In genomic region chr3:46667061-46667621, GRCh38 we compare ENCODE assay signal across 15 cellular contexts. TPM values are rescaled to one million over a fixed set of nuclear protein-coding genes. Genes with fewer than 3 reads are reported as not detected.
DNase-seq lines count a peak whose midpoint lies in the region; ATAC-seq and TF ChIP-seq lines count a peak whose summit lies in the region.
"Had no signal": no experiment of that assay in that cellular context is flagged by ENCODE, and none has a peak within 500 bp of the region (broad histone marks: within the 10 kb centered on the region; RNA-seq: fewer than 3 reads in every experiment).

No MANE protein-coding gene starts in this region.

- no peaks in the 10 kb centered on the region for H3K79me2 ChIP-seq in GM23338 (replicated peaks; ENCODE audit: insufficient read depth)
- H3K79me2 ChIP-seq in neural progenitor cell (ENCODE audit: low read depth) = no peaks in the 10 kb centered on the region

- no peaks in the 10 kb centered on the region for H3K36me3 Mint-ChIP-seq in activated T-cell treated with anti-CD3 and anti-CD28 coated beads, Interleukin-2, amount 50 U/mL, for 72 hours (ENCODE audit: insufficient read depth in 2 of 2)
- H3K36me3 Mint-ChIP-seq in natural killer cell (no peaks in the 10 kb centered on the region), GM23338 (ENCODE audit: low read depth) (no peaks in the 10 kb centered on the region), neural progenitor cell (no peaks in the 10 kb centered on the region)
- H3K36me3 Mint-ChIP-seq: activated naive CD8-positive, alpha-beta T cell treated with anti-CD3 and anti-CD28 coated beads, Interleukin-2, amount 10 ng/mL, durations not matched to agents 7 days and 5 days had no signal

- H3K27ac Mint-ChIP-seq in activated T-cell treated with anti-CD3 and anti-CD28 coated beads, Interleukin-2, amount 50 U/mL, for 72 hours = no peak overlapping the region
- peak overlapping the region in 1 of 2 donors; percentile 4 for H3K27ac Mint-ChIP-seq in natural killer cell
- no peak overlapping the region for H3K27ac Mint-ChIP-seq in GM23338
- H3K27ac Mint-ChIP-seq in neural progenitor cell = no peak overlapping the region
- H3K27ac Mint-ChIP-seq: activated naive CD8-positive, alpha-beta T cell treated with anti-CD3 and anti-CD28 coated beads, Interleukin-2, amount 10 ng/mL, durations not matched to agents 7 days and 5 days had no signal

- no peaks in the 10 kb centered on the region for H3K9me3 ChIP-seq in neural progenitor cell (ENCODE audit: low read depth)
- H3K9me3 ChIP-seq: uterus had no signal

- H2AFZ ChIP-seq in GM23338 (no peak overlapping the region), neural progenitor cell (replicated peaks) (no peak overlapping the region)

- 0 out of 2 replicates have a peak, but pooled peaks cover 4% of the 10 kb centered on the region for H3F3A ChIP-seq in GM23338 (replicated peaks; ENCODE audit: low read depth)
- H3F3A ChIP-seq in neural progenitor cell (ENCODE audit: low read depth) = no peaks in the 10 kb centered on the region

- no peaks in the 10 kb centered on the region for H3K4me1 Mint-ChIP-seq in activated T-cell treated with anti-CD3 and anti-CD28 coated beads, Interleukin-2, amount 50 U/mL, for 72 hours (ENCODE audit: low read depth)
- no peaks in the 10 kb centered on the region for H3K4me1 Mint-ChIP-seq in natural killer cell
- peaks cover 17% of the 10 kb centered on the region for H3K4me1 Mint-ChIP-seq in GM23338
- peaks cover 17% of the 10 kb centered on the region for H3K4me1 Mint-ChIP-seq in neural progenitor cell
- H3K4me1 Mint-ChIP-seq: activated naive CD8-positive, alpha-beta T cell treated with anti-CD3 and anti-CD28 coated beads, Interleukin-2, amount 10 ng/mL, durations not matched to agents 7 days and 5 days had no signal

- no peaks in the 10 kb centered on the region for H3K9me2 ChIP-seq in GM23338 (ENCODE audit: insufficient read depth)

- no peak for ATAC-seq in activated T-cell treated with anti-CD3 and anti-CD28 coated beads, Interleukin-2, amount 50 U/mL, for 72 hours (replicated peaks in 1 of 2)
- ATAC-seq in natural killer cell = no peak
- no peak for ATAC-seq in GM23338
- ATAC-seq: HCT116 had no signal

- TF ChIP-seq CTCF in natural killer cell (IDR thresholded peaks at IDR 0.05) (no peak), GM23338 (conservative IDR thresholded peaks at IDR 0.05; ENCODE audit: low read depth in 2 of 2) (no peak), neural progenitor cell (IDR thresholded peaks at IDR 0.05) (no peak)

- H3K27me3 Mint-ChIP-seq in activated T-cell treated with anti-CD3 and anti-CD28 coated beads, Interleukin-2, amount 50 U/mL, for 72 hours (ENCODE audit: low read depth) = no peaks in the 10 kb centered on the region
- no peaks in the 10 kb centered on the region for H3K27me3 Mint-ChIP-seq in natural killer cell (ENCODE audit: low read depth in 2 of 2)
- H3K27me3 Mint-ChIP-seq in GM23338 (ENCODE audit: insufficient read depth, low read depth, poor library complexity) = peaks cover 21% of the 10 kb centered on the region
- peaks cover 11% of the 10 kb centered on the region for H3K27me3 Mint-ChIP-seq in neural progenitor cell (ENCODE audit: insufficient read depth, low read depth)

- peak; percentile 16 for DNase-seq in activated T-cell treated with anti-CD3 and anti-CD28 coated beads, Interleukin-2, amount 50 U/mL, for 1 hour
- no peak for DNase-seq in activated T-cell treated with anti-CD3 and anti-CD28 coated beads, Interleukin-2, amount 50 U/mL, for 72 hours
- DNase-seq in epidermal melanocyte (ENCODE audit: insufficient read length, low spot score) = peak; percentile 8
- DNase-seq in natural killer cell = peak; percentile 14
- peak; percentile 38 for DNase-seq in ureter (ENCODE audit: low spot score)
- no peak for DNase-seq in KBM-7
- DNase-seq in GM23338 (ENCODE audit: low spot score) = no peak
- no peak for DNase-seq in neural progenitor cell (ENCODE audit: low spot score)
- DNase-seq: activated naive CD8-positive, alpha-beta T cell treated with anti-CD3 and anti-CD28 coated beads, Interleukin-2, amount 10 ng/mL, durations not matched to agents 7 days and 5 days; NCI-H526 treated with DMSO at 0.1 percent for 48 hours; stimulated activated naive CD4-positive, alpha-beta T cell had no signal

- H4K20me1 ChIP-seq in GM23338 (replicated peaks; ENCODE audit: insufficient read depth) (no peaks in the 10 kb centered on the region), neural progenitor cell (ENCODE audit: low read depth) (no peaks in the 10 kb centered on the region)

- H3K4me3 Mint-ChIP-seq in activated T-cell treated with anti-CD3 and anti-CD28 coated beads, Interleukin-2, amount 50 U/mL, for 72 hours = no peak overlapping the region
- no peak overlapping the region for H3K4me3 Mint-ChIP-seq in natural killer cell
- no peak overlapping the region for H3K4me3 Mint-ChIP-seq in GM23338
- no peak overlapping the region for H3K4me3 Mint-ChIP-seq in neural progenitor cell
- H3K4me3 Mint-ChIP-seq: activated naive CD8-positive, alpha-beta T cell treated with anti-CD3 and anti-CD28 coated beads, Interleukin-2, amount 10 ng/mL, durations not matched to agents 7 days and 5 days had no signal

- H3K4me2 ChIP-seq in GM23338 (no peak overlapping the region), neural progenitor cell (no peak overlapping the region)

- H3K27me3 ChIP-seq in GM23338 (ENCODE audit: insufficient read depth) (no peaks in the 10 kb centered on the region), neural progenitor cell (no peaks in the 10 kb centered on the region)
- H3K27me3 ChIP-seq: uterus had no signal

- H3K9ac ChIP-seq in neural progenitor cell = no peak overlapping the region

- in situ Hi-C loops in KBM-7 (cut with MboI; ENCODE audit: low pct_unique_long_range_greater_than_20kb, low sequenced_read_pairs) = no loop called here

- H3K4me3 ChIP-seq in GM23338 (no peak overlapping the region), neural progenitor cell (no peak overlapping the region)
- H3K4me3 ChIP-seq: skin epidermis, uterus had no signal

- peaks cover 11% of the 10 kb centered on the region; the same call in 1 of the 2 replicates for H3K4me1 ChIP-seq in GM23338 (ENCODE audit: insufficient read depth)
- H3K4me1 ChIP-seq in neural progenitor cell = peaks cover 17% of the 10 kb centered on the region
- H3K4me1 ChIP-seq: uterus had no signal

- H3K27ac ChIP-seq in GM23338 (ENCODE audit: low read depth) (no peak overlapping the region), neural progenitor cell (no peak overlapping the region)
- H3K27ac ChIP-seq: skin epidermis, uterus had no signal

- H3K36me3 ChIP-seq in GM23338 (ENCODE audit: insufficient read depth) (no peaks in the 10 kb centered on the region), neural progenitor cell (no peaks in the 10 kb centered on the region)
- H3K36me3 ChIP-seq: uterus had no signal

- intact Hi-C loops in natural killer cell (cut with micrococcal nuclease) = no loop called here

- H3K9me3 Mint-ChIP-seq in activated T-cell treated with anti-CD3 and anti-CD28 coated beads, Interleukin-2, amount 50 U/mL, for 72 hours = no peaks in the 10 kb centered on the region
- no peaks in the 10 kb centered on the region for H3K9me3 Mint-ChIP-seq in natural killer cell
- H3K9me3 Mint-ChIP-seq in GM23338 = no peaks in the 10 kb centered on the region
- H3K9me3 Mint-ChIP-seq in neural progenitor cell = no peaks in the 10 kb centered on the region
- H3K9me3 Mint-ChIP-seq: activated naive CD8-positive, alpha-beta T cell treated with anti-CD3 and anti-CD28 coated beads, Interleukin-2, amount 10 ng/mL, durations not matched to agents 7 days and 5 days had no signal

TF ChIP-seq in GM23338, 12 proteins besides CTCF, POLR2A, EP300 and RAD21 (continues in another document):
- TF ChIP-seq JUNB (IDR thresholded peaks at IDR 0.05; ENCODE audit: unreplicated experiment) = no peak
- TF ChIP-seq, protein P1, sequence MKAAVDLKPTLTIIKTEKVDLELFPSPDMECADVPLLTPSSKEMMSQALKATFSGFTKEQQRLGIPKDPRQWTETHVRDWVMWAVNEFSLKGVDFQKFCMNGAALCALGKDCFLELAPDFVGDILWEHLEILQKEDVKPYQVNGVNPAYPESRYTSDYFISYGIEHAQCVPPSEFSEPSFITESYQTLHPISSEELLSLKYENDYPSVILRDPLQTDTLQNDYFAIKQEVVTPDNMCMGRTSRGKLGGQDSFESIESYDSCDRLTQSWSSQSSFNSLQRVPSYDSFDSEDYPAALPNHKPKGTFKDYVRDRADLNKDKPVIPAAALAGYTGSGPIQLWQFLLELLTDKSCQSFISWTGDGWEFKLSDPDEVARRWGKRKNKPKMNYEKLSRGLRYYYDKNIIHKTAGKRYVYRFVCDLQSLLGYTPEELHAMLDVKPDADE (IDR thresholded peaks at IDR 0.05) = no peak
- no peak for TF ChIP-seq ZNF331 (CRISPR knock-in tag; IDR thresholded peaks at IDR 0.05; ENCODE audit: low read depth)

RNA-seq across cellular contexts. Expression of gene ALS2CL, which starts 26.3 kb away (rescaled TPM):
- 1 to 10 TPM; 1.9 to 3.1 TPM for total RNA-seq in activated T-cell treated with anti-CD3 and anti-CD28 coated beads, Interleukin-2, amount 50 U/mL, for 72 hours
- total RNA-seq in natural killer cell (1 to 10 TPM in 1 of 3 donors, under 1 TPM in 2; 0.07 to 1.3 (median 0.70) TPM), ureter (64.5 TPM), neural progenitor cell (ENCODE audit: low replicate concordance) (0.71 and 1.3 TPM in 2 replicates)
- 8.7 and 11.8 TPM in 2 replicates for total RNA-seq in GM23338 (2014; rRNA removed; shearing (Covaris generic))
- polyA plus RNA-seq in GM23338 (2016; fragmentation: Nextera tagmentation; extraction: Ambion mirVana) = 2.6 and 3.4 TPM in 2 replicates

RNA-seq across cellular contexts. Expression of gene TMIE, which starts 34.1 kb away (rescaled TPM):
- 1 to 10 TPM; 1.2 to 1.5 TPM for total RNA-seq in activated T-cell treated with anti-CD3 and anti-CD28 coated beads, Interleukin-2, amount 50 U/mL, for 72 hours
- not detected for total RNA-seq in natural killer cell
- 1.0 TPM for total RNA-seq in ureter
- total RNA-seq in GM23338 (2014; rRNA removed; shearing (Covaris generic)) = 0.16 and 1.2 TPM in 2 replicates
- polyA plus RNA-seq in GM23338 (2016; fragmentation: Nextera tagmentation; extraction: Ambion mirVana) = 0.70 and 0.84 TPM in 2 replicates
- total RNA-seq in neural progenitor cell (ENCODE audit: low replicate concordance) = not detected in 2 replicates
- total RNA-seq: fibroblast of villous mesenchyme had no signal

RNA-seq across cellular contexts. Expression of gene PRSS50, which starts 50.5 kb away (rescaled TPM):
- total RNA-seq in activated T-cell treated with anti-CD3 and anti-CD28 coated beads, Interleukin-2, amount 50 U/mL, for 72 hours = under 1 TPM; 0.07 to 0.09 TPM
- total RNA-seq in natural killer cell (under 1 TPM in 1 of 3 donors, not detected in 2; 0.16 TPM), ureter (1.6 TPM), neural progenitor cell (ENCODE audit: low replicate concordance) (0.28 and 1.9 TPM in 2 replicates)
- 1.4 and 1.5 TPM in 2 replicates for total RNA-seq in GM23338 (2014; rRNA removed; shearing (Covaris generic))
- 0.50 and 0.60 TPM in 2 replicates for polyA plus RNA-seq in GM23338 (2016; fragmentation: Nextera tagmentation; extraction: Ambion mirVana)
- total RNA-seq: activated naive CD8-positive, alpha-beta T cell treated with anti-CD3 and anti-CD28 coated beads, Interleukin-2, amount 10 ng/mL, durations not matched to agents 7 days and 5 days; fibroblast of villous mesenchyme had no signal

RNA-seq across cellular contexts. Expression of gene FAM240A, which starts 54.8 kb away (rescaled TPM):
- total RNA-seq in activated T-cell treated with anti-CD3 and anti-CD28 coated beads, Interleukin-2, amount 50 U/mL, for 72 hours = not detected
- total RNA-seq in natural killer cell (not detected), ureter (not detected), neural progenitor cell (ENCODE audit: low replicate concordance) (not detected in 2 replicates)
- not detected in 2 replicates for total RNA-seq in GM23338 (2014; rRNA removed; shearing (Covaris generic))
- 0.18 TPM in 1 of 2 replicates, not detected in the other for polyA plus RNA-seq in GM23338 (2016; fragmentation: Nextera tagmentation; extraction: Ambion mirVana)
- total RNA-seq: activated naive CD8-positive, alpha-beta T cell treated with anti-CD3 and anti-CD28 coated beads, Interleukin-2, amount 10 ng/mL, durations not matched to agents 7 days and 5 days; fibroblast of villous mesenchyme; uterus had no signal

Comparison
In these comparisons a context has a peak if more than half of its experiments do, and no peak if none do; other contexts are left out.
1. DNase-seq: peak in activated T-cell treated with anti-CD3 and anti-CD28 coated beads, Interleukin-2, amount 50 U/mL, for 1 hour (single experiment), epidermal melanocyte (single experiment), natural killer cell (single experiment) and ureter (single experiment); none in activated T-cell treated with anti-CD3 and anti-CD28 coated beads, Interleukin-2, amount 50 U/mL, for 72 hours (0 of 2), KBM-7 (single experiment), GM23338 (single experiment) and neural progenitor cell (single experiment).